22 cellular contexts compared by ENCODE assay signal in the genomic region with DNA sequence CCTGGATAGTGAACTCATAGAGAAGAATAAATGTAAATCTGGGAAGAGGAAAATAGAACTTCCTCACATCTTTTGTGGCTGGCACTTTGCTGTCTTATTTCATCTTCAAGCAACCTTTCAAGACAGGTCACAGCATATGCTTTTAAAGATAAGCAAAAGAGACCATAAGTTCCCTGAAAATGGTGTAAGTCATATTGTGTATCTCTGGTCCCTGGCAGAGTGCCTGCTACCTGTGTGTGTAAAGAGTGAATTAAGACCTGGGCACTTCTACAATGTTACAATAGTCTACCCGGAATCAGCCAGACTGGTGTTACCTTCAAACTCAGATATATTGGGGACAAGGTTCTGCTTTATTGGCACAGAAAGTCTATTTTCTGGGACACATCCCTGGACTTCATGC.
DNase-seq lines count a peak whose midpoint lies in the region; ATAC-seq, FAIRE-seq and TF ChIP-seq lines count a peak whose summit lies in the region.
"Had no signal": no experiment of that assay in that cellular context is flagged by ENCODE, and none has a peak within 500 bp of the region (broad histone marks: within the 10 kb centered on the region; RNA-seq: fewer than 3 reads in every experiment).

No MANE protein-coding gene starts in this region.

- H3K9ac ChIP-seq in HepG2 (ENCODE audit: insufficient read depth, low read depth, low read length) (no peak overlapping the region), mucosa of rectum (ENCODE audit: low read depth in 1 of 2, low read length in 2 of 2) (no peak overlapping the region)
- H3K9ac ChIP-seq: BLaER1 had no signal

- WGBS in right lobe of liver (ENCODE audit: insufficient coverage, low coverage, low lambda C conversion rate, missing lambda C conversion rate) = 10% methylated on average over 1 of the region's 1 CpG
- WGBS in HepG2 (ENCODE audit: low lambda C conversion rate) = 100% methylated on average over 1 of the region's 1 CpG

- peaks cover 1% of the 10 kb centered on the region for H3K9me3 Mint-ChIP-seq in stimulated activated effector memory CD8-positive, alpha-beta T cell treated with anti-CD3 and anti-CD28 coated beads, Interleukin-12 subunit alpha, Interleukin-12 subunit beta, amount 100 ng/mL, for 72 hours

- no peak overlapping the region for H3K4me2 ChIP-seq in HepG2 (ENCODE audit: low read depth, low read length)
- H3K4me2 ChIP-seq: BLaER1, GM23338 had no signal

- H3K4me1 Mint-ChIP-seq in stimulated activated effector memory CD8-positive, alpha-beta T cell treated with anti-CD3 and anti-CD28 coated beads, Interleukin-12 subunit alpha, Interleukin-12 subunit beta, amount 100 ng/mL, for 72 hours = no peaks in the 10 kb centered on the region
- H3K4me1 Mint-ChIP-seq: CD4-positive, CD25-positive, alpha-beta regulatory T cell; H9 had no signal

- CTCF ChIA-PET in HepG2 (lab: Yijun Ruan, JAX; ENCODE audit: low intra/inter-chr PET ratio, low total read pairs) = no interaction called here

- no peak for TF ChIP-seq CTCF in right lobe of liver (IDR thresholded peaks at IDR 0.05)
- no peak for TF ChIP-seq CTCF in HepG2 (CRISPR knock-in tag; IDR thresholded peaks at IDR 0.05)

- no peaks in the 10 kb centered on the region for H3K36me3 ChIP-seq in right lobe of liver
- no peaks in the 10 kb centered on the region for H3K36me3 ChIP-seq in HepG2 (replicated peaks in 1 of 2; ENCODE audit: control insufficient read depth in 1 of 2, insufficient read depth in 2 of 2, low read length in 2 of 2)
- no peaks in the 10 kb centered on the region for H3K36me3 ChIP-seq in mucosa of rectum (ENCODE audit: control insufficient read depth in 2 of 2, insufficient read depth in 2 of 2, low read length in 2 of 2)
- H3K36me3 ChIP-seq: BLaER1 had no signal

- no peak overlapping the region for H3K4me3 ChIP-seq in right lobe of liver
- H3K4me3 ChIP-seq in HepG2 (replicated peaks in 1 of 3; ENCODE audit: insufficient read depth in 1 of 3, low read depth in 2 of 3, low read length in 3 of 3) = no peak overlapping the region
- H3K4me3 ChIP-seq in mucosa of rectum (ENCODE audit: low read length in 2 of 2) = no peak overlapping the region
- H3K4me3 ChIP-seq: BLaER1, GM12878, GM23338 had no signal

- H3K9me3 ChIP-seq in right lobe of liver (no peaks in the 10 kb centered on the region), HepG2 (ENCODE audit: low read length) (no peaks in the 10 kb centered on the region), mucosa of rectum (ENCODE audit: control insufficient read depth in 2 of 2, low read length in 2 of 2) (no peaks in the 10 kb centered on the region)
- H3K9me3 ChIP-seq: BLaER1, Caco-2 had no signal

- no peaks in the 10 kb centered on the region for H4K20me1 ChIP-seq in HepG2 (ENCODE audit: insufficient read depth, low read length)
- H4K20me1 ChIP-seq: BLaER1 had no signal

- no peak overlapping the region for H2AFZ ChIP-seq in HepG2 (ENCODE audit: low read length)
- H2AFZ ChIP-seq: GM23338 had no signal

- POLR2A ChIA-PET in HepG2 (lab: Yijun Ruan, JAX) = no interaction called here

- no peak overlapping the region for H3K27ac Mint-ChIP-seq in stimulated activated effector memory CD8-positive, alpha-beta T cell treated with anti-CD3 and anti-CD28 coated beads, Interleukin-12 subunit alpha, Interleukin-12 subunit beta, amount 100 ng/mL, for 72 hours
- H3K27ac Mint-ChIP-seq: B cell; CD4-positive, CD25-positive, alpha-beta regulatory T cell; CD8-positive, alpha-beta T cell; GM23338; H9 had no signal

- H3K27me3 ChIP-seq in right lobe of liver (no peaks in the 10 kb centered on the region), HepG2 (ENCODE audit: control insufficient read depth in 1 of 2, insufficient read depth in 2 of 2, low read length in 2 of 2) (no peaks in the 10 kb centered on the region), mucosa of rectum (ENCODE audit: control insufficient read depth in 2 of 2, insufficient read depth in 2 of 2, low read length in 2 of 2) (no peaks in the 10 kb centered on the region)
- H3K27me3 ChIP-seq: BLaER1 had no signal

- no peak for TF ChIP-seq POLR2A in right lobe of liver (IDR thresholded peaks at IDR 0.05)
- TF ChIP-seq POLR2A in HepG2 (IDR thresholded peaks at IDR 0.05; ENCODE audit: insufficient read depth in 1 of 2, low read depth in 2 of 2, low read length in 2 of 2) = no peak

- no peaks in the 10 kb centered on the region for H3K79me2 ChIP-seq in HepG2 (ENCODE audit: insufficient read depth, low read length)

- no peak overlapping the region for H3K4me3 Mint-ChIP-seq in stimulated activated effector memory CD8-positive, alpha-beta T cell treated with anti-CD3 and anti-CD28 coated beads, Interleukin-12 subunit alpha, Interleukin-12 subunit beta, amount 100 ng/mL, for 72 hours
- H3K4me3 Mint-ChIP-seq: B cell; CD4-positive, CD25-positive, alpha-beta regulatory T cell; CD8-positive, alpha-beta T cell; GM23338; H9 had no signal

- in situ Hi-C loops in HepG2 (cut with HindIII; ENCODE audit: extremely low pct_ligation_motif_present, low pct_unique_long_range_greater_than_20kb) = no loop called here

- no peak for FAIRE-seq in HepG2 (lab: Jason Lieb, UNC)
- FAIRE-seq: A204.1, G401.6, GM12878, GM19239 had no signal

- H3K4me1 ChIP-seq in right lobe of liver = peaks cover 0 to 18% (median 5%) of the 10 kb centered on the region in 4 donors
- H3K4me1 ChIP-seq in HepG2 (ENCODE audit: insufficient read depth, low read length) = no peaks in the 10 kb centered on the region
- peaks cover 0 to 13% of the 10 kb centered on the region in 2 donors for H3K4me1 ChIP-seq in mucosa of rectum (ENCODE audit: control insufficient read depth in 2 of 2, insufficient read depth in 2 of 2, low read length in 2 of 2)
- H3K4me1 ChIP-seq: Caco-2 had no signal

- no TSS peak for BruUV-seq in HepG2 (replicated peaks; lab: Mats Ljungman, UMichigan)

- H3K27ac ChIP-seq in right lobe of liver (no peak overlapping the region), HepG2 (ENCODE audit: extremely low read length, insufficient read depth, low read length) (no peak overlapping the region), mucosa of rectum (ENCODE audit: low read depth in 2 of 2, low read length in 2 of 2) (peak overlapping the region; percentile 10 to 34)
- H3K27ac ChIP-seq: 22Rv1, BLaER1, C4-2B had no signal

- no peak for TF ChIP-seq RAD21 in HepG2 (CRISPR knock-in tag; IDR thresholded peaks at IDR 0.05)

- intact Hi-C loops in right lobe of liver (cut with DNase I) (no loop called here), HepG2 (cut with micrococcal nuclease; ENCODE audit: unreplicated experiment) (no loop called here), left colon (cut with DNase I, micrococcal nuclease) (no loop called here)

- peak; percentile 54 to 87 (median 77) for ATAC-seq in right lobe of liver
- no peak for ATAC-seq in HepG2
- peak; percentile 48 for ATAC-seq in left colon
- ATAC-seq in GM21723 (IDR thresholded peaks at IDR 0.05; ENCODE audit: unreplicated experiment) = no peak
- no peak for ATAC-seq in stimulated activated effector memory CD8-positive, alpha-beta T cell treated with anti-CD3 and anti-CD28 coated beads, Interleukin-12 subunit alpha, Interleukin-12 subunit beta, amount 100 ng/mL, for 72 hours
- ATAC-seq: CD8-positive, alpha-beta T cell; GM12878; GM23338; HCT116 had no signal

- H3K36me3 Mint-ChIP-seq in stimulated activated effector memory CD8-positive, alpha-beta T cell treated with anti-CD3 and anti-CD28 coated beads, Interleukin-12 subunit alpha, Interleukin-12 subunit beta, amount 100 ng/mL, for 72 hours = no peaks in the 10 kb centered on the region
- H3K36me3 Mint-ChIP-seq: CD4-positive, CD25-positive, alpha-beta regulatory T cell; CD8-positive, alpha-beta T cell had no signal

- TF ChIP-seq EP300 in HepG2 (IDR thresholded peaks at IDR 0.05; ENCODE audit: low read depth in 2 of 2, low read length in 2 of 2) = no peak
- TF ChIP-seq EP300 in HepG2 (CRISPR knock-in tag; IDR thresholded peaks at IDR 0.05; ENCODE audit: borderline replicate concordance) = no peak

- peak in 1 of 3 donors; percentile 49 for DNase-seq in right lobe of liver
- no peak for DNase-seq in HepG2 (ENCODE audit: low spot score)
- peak; percentile 26 to 72 for DNase-seq in left colon
- no peak for DNase-seq in stimulated activated effector memory CD8-positive, alpha-beta T cell treated with anti-CD3 and anti-CD28 coated beads, Interleukin-12 subunit alpha, Interleukin-12 subunit beta, amount 100 ng/mL, for 72 hours (ENCODE audit: low spot score in 2 of 2)
- DNase-seq: Caco-2; CD4-positive, CD25-positive, alpha-beta regulatory T cell; CD8-positive, alpha-beta T cell; DMS153; DND-41; H9 had no signal

TF ChIP-seq in HepG2, 621 proteins besides CTCF, POLR2A, EP300 and RAD21 (continues in another document):
- TF ChIP-seq, protein P1, sequence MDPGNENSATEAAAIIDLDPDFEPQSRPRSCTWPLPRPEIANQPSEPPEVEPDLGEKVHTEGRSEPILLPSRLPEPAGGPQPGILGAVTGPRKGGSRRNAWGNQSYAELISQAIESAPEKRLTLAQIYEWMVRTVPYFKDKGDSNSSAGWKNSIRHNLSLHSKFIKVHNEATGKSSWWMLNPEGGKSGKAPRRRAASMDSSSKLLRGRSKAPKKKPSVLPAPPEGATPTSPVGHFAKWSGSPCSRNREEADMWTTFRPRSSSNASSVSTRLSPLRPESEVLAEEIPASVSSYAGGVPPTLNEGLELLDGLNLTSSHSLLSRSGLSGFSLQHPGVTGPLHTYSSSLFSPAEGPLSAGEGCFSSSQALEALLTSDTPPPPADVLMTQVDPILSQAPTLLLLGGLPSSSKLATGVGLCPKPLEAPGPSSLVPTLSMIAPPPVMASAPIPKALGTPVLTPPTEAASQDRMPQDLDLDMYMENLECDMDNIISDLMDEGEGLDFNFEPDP (CRISPR knock-in tag; conservative IDR thresholded peaks at IDR 0.05) = no peak
- TF ChIP-seq ZSCAN12 (CRISPR knock-in tag; IDR thresholded peaks at IDR 0.05) (no peak), ZNF326 (CRISPR knock-in tag; IDR thresholded peaks at IDR 0.05; ENCODE audit: borderline replicate concordance) (no peak), ZKSCAN8 (CRISPR knock-in tag; IDR thresholded peaks at IDR 0.05; ENCODE audit: borderline replicate concordance) (no peak)

Comparison
In these comparisons a context has a peak if more than half of its experiments do, and no peak if none do; other contexts are left out.
1. ATAC-seq: peak in right lobe of liver (4 of 4) and left colon (single experiment); none in HepG2 (single experiment), GM21723 (single experiment) and stimulated activated effector memory CD8-positive, alpha-beta T cell treated with anti-CD3 and anti-CD28 coated beads, Interleukin-12 subunit alpha, Interleukin-12 subunit beta, amount 100 ng/mL, for 72 hours (single experiment).
2. DNase-seq: peak in left colon (2 of 2); none in HepG2 (single experiment) and stimulated activated effector memory CD8-positive, alpha-beta T cell treated with anti-CD3 and anti-CD28 coated beads, Interleukin-12 subunit alpha, Interleukin-12 subunit beta, amount 100 ng/mL, for 72 hours (0 of 2).
3. H3K27ac ChIP-seq: peak in mucosa of rectum (2 of 2); none in right lobe of liver (0 of 3) and HepG2 (single experiment).